ENCODE assay signal across 20 cellular contexts in the genomic region with DNA sequence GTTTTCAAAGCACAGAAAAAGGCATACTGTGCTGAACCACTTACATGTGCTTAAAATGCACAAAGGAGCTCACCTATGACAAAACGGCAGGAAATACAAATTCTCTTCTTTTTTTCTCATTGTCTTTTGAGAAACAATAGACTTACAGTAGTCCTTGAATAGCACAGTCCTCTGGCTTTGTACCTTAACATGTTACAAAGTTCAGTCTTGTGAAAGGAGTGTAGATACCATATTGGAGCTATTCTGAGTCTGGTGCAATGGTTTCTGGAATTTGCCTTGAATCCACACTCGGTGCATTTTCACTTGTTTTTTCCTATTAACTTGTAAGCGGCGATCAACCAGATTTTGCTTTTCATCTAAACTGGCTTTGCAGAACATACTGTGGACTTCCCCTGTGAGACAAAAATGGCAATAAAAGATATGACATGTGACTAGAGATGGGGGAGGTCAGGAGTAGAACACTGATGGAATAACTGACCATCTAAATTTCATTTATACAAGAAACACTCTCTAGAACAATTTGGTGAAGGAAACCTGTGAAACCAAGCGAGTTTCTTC.
DNase-seq lines count a peak whose midpoint lies in the region; ATAC-seq, FAIRE-seq and TF ChIP-seq lines count a peak whose summit lies in the region.
"Had no signal": no experiment of that assay in that cellular context is flagged by ENCODE, and none has a peak within 500 bp of the region (broad histone marks: within the 10 kb centered on the region; RNA-seq: fewer than 3 reads in every experiment).

No MANE protein-coding gene starts in this region.

- POLR2A ChIA-PET in GM12878 (lab: Charles Lee): interaction anchor here (1.0 to 12.0 kb wide), 10 partner anchors 11 to 165 kb away, joined by 3 to 168 read pairs (median 9); a partner anchor contains a TSS
- POLR2A ChIA-PET in naive thymus-derived CD4-positive, alpha-beta T cell (lab: Charles Lee): no interaction called here

- H3K36me3 Mint-ChIP-seq in T-helper 1 cell treated with Interleukin-12 subunit alpha and Interleukin-12 subunit beta and Interleukin-4 antibody, amounts not matched to agents 30 μg/mL and 1 μg/mL, for 36 hours (ENCODE audit: low read depth): peaks cover 18% of the 10 kb centered on the region
- H3K36me3 Mint-ChIP-seq in IgD-negative memory B cell: peaks cover 6% of the 10 kb centered on the region
- peaks cover 0 to 20% (median 4%) of the 10 kb centered on the region in 5 donors for H3K36me3 Mint-ChIP-seq in naive thymus-derived CD4-positive, alpha-beta T cell

- no peaks in the 10 kb centered on the region for H3K27me3 Mint-ChIP-seq in T-helper 1 cell treated with Interleukin-12 subunit alpha and Interleukin-12 subunit beta and Interleukin-4 antibody, amounts not matched to agents 30 μg/mL and 1 μg/mL, for 36 hours (ENCODE audit: low read depth)
- H3K27me3 Mint-ChIP-seq in IgD-negative memory B cell: peaks cover 2% of the 10 kb centered on the region
- no peaks in the 10 kb centered on the region for H3K27me3 Mint-ChIP-seq in naive thymus-derived CD4-positive, alpha-beta T cell

- in situ Hi-C loops in GM12878 (cut with MboI): loop anchor here (5.0 kb wide), 1 partner anchor 93 kb away; no protein-coding TSS in a partner anchor

- TF ChIP-seq POLR2A in GM12878 (IDR thresholded peaks at IDR 0.05; ENCODE audit: low read depth, low read length): no peak

- peak overlapping the region; percentile 54; the same call in 1 of the 2 replicates for H3K4me3 ChIP-seq in GM12878
- no peak overlapping the region for H3K4me3 ChIP-seq in naive thymus-derived CD4-positive, alpha-beta T cell (ENCODE audit: low read length)
- H3K4me3 ChIP-seq: tibial nerve had no signal

- ATAC-seq in GM18511 (IDR thresholded peaks at IDR 0.05; ENCODE audit: unreplicated experiment) (peak; percentile 24), GM12878 (peak; percentile 46)
- no peak for ATAC-seq in naive thymus-derived CD4-positive, alpha-beta T cell
- ATAC-seq: stimulated activated effector memory CD8-positive, alpha-beta T cell treated with anti-CD3 and anti-CD28 coated beads, Interleukin-12 subunit alpha, Interleukin-12 subunit beta, amount 100 ng/mL, for 72 hours had no signal

- RAD21 ChIA-PET in GM12878 (lab: Charles Lee; ENCODE audit: unreplicated experiment): interaction anchor here (1.0 to 14.6 kb wide), 17 partner anchors 7 to 181 kb away, joined by 3 to 215 read pairs (median 9); a partner anchor contains a TSS

- H3K4me1 ChIP-seq in GM12878 (ENCODE audit: control insufficient read depth, insufficient read depth, low read length): peaks cover 71% of the 10 kb centered on the region
- peaks cover 0 to 17% of the 10 kb centered on the region in 2 donors for H3K4me1 ChIP-seq in naive thymus-derived CD4-positive, alpha-beta T cell (ENCODE audit: control insufficient read depth in 2 of 2, insufficient read depth in 2 of 2, low read length in 2 of 2)

- TF ChIP-seq RAD21 in GM12878 (IDR thresholded peaks at IDR 0.05; ENCODE audit: insufficient read depth, low read depth, low read length): no peak

- H3K4me1 Mint-ChIP-seq in T-helper 1 cell treated with Interleukin-12 subunit alpha and Interleukin-12 subunit beta and Interleukin-4 antibody, amounts not matched to agents 30 μg/mL and 1 μg/mL, for 36 hours (ENCODE audit: low read depth): peaks cover 49% of the 10 kb centered on the region
- H3K4me1 Mint-ChIP-seq in IgD-negative memory B cell: peaks cover 60 to 63% (median 61%) of the 10 kb centered on the region in 3 donors
- H3K4me1 Mint-ChIP-seq in naive thymus-derived CD4-positive, alpha-beta T cell: peaks cover 24 to 61% (median 56%) of the 10 kb centered on the region in 7 donors

- intact Hi-C loops in GM12878 (cut with micrococcal nuclease; ENCODE audit: unreplicated experiment): loop anchor here (5.0 to 10.0 kb wide), 2 partner anchors 201 to 352 kb away; a partner anchor contains a TSS
- intact Hi-C loops in naive thymus-derived CD4-positive, alpha-beta T cell (cut with micrococcal nuclease): no loop called here

- SMC1A ChIA-PET in GM12878 (lab: Charles Lee; ENCODE audit: uncharacterized antibody, unreplicated experiment): interaction anchor here (0.7 to 18.9 kb wide), 17 partner anchors 8 to 165 kb away, joined by 3 to 273 read pairs (median 6); a partner anchor contains a TSS

- WGBS in GM12878 (ENCODE audit: insufficient coverage, insufficient replicate concordance, low lambda C conversion rate, missing lambda C conversion rate): under 1% methylated on average over 5 of the region's 5 CpGs

- FAIRE-seq in GM12878 (lab: Jason Lieb, UNC): no peak
- FAIRE-seq: endometrium, RCC 7860 had no signal

- TF ChIP-seq CTCF in GM12878 (IDR thresholded peaks at IDR 0.05 in 2 of 3, conservative IDR thresholded peaks at IDR 0.05 in 1 of 3; ENCODE audit: control insufficient read depth in 2 of 3, extremely low read depth in 1 of 3, insufficient read depth in 1 of 3, low read depth in 3 of 3, low read length in 3 of 3): no peak

- no peaks in the 10 kb centered on the region for H3K36me3 ChIP-seq in GM12878 (ENCODE audit: control insufficient read depth in 2 of 2, insufficient read depth in 2 of 2, low read length in 1 of 2)
- H3K36me3 ChIP-seq in naive thymus-derived CD4-positive, alpha-beta T cell (ENCODE audit: control insufficient read depth in 2 of 3, insufficient read depth in 3 of 3, low read length in 3 of 3): no peaks in the 10 kb centered on the region

- no peak for DNase-seq in T-helper 1 cell
- no peak for DNase-seq in GM12878 (ENCODE audit: low read depth, low spot score)
- no peak for DNase-seq in NCI-H446 treated with DMSO at 0.1 percent for 48 hours (lab: John Stamatoyannopoulos, UW)
- DNase-seq in COLO668 (lab: John Stamatoyannopoulos, UW; ENCODE audit: unreplicated experiment): no peak
- DNase-seq in naive thymus-derived CD4-positive, alpha-beta T cell: no peak
- DNase-seq: 8988T; activated naive CD4-positive, alpha-beta T cell treated with anti-CD3 and anti-CD28 coated beads for 36 hours; C1 segment of cervical spinal cord; HFFc6; hippocampal formation; IMR-90; SK-N-SH; stimulated activated CD4-positive, alpha-beta T cell treated with anti-CD3 and anti-CD28 coated beads, Interleukin-12 subunit alpha, Interleukin-12 subunit beta, amount 100 ng/mL, for 4 hours had no signal

- no peaks in the 10 kb centered on the region for H3K9me3 Mint-ChIP-seq in T-helper 1 cell treated with Interleukin-12 subunit alpha and Interleukin-12 subunit beta and Interleukin-4 antibody, amounts not matched to agents 30 μg/mL and 1 μg/mL, for 36 hours
- no peaks in the 10 kb centered on the region for H3K9me3 Mint-ChIP-seq in IgD-negative memory B cell
- no peaks in the 10 kb centered on the region for H3K9me3 Mint-ChIP-seq in naive thymus-derived CD4-positive, alpha-beta T cell
- H3K9me3 Mint-ChIP-seq: HFFc6; stimulated activated effector memory CD8-positive, alpha-beta T cell treated with anti-CD3 and anti-CD28 coated beads, Interleukin-12 subunit alpha, Interleukin-12 subunit beta, amount 100 ng/mL, for 72 hours had no signal

- no peak overlapping the region for H3K4me3 Mint-ChIP-seq in T-helper 1 cell treated with Interleukin-12 subunit alpha and Interleukin-12 subunit beta and Interleukin-4 antibody, amounts not matched to agents 30 μg/mL and 1 μg/mL, for 36 hours
- H3K4me3 Mint-ChIP-seq in IgD-negative memory B cell: peak overlapping the region; percentile 83 to 94 (median 91)
- peak overlapping the region in 1 of 10 donors; percentile 6 for H3K4me3 Mint-ChIP-seq in naive thymus-derived CD4-positive, alpha-beta T cell
- H3K4me3 Mint-ChIP-seq: activated naive CD4-positive, alpha-beta T cell treated with anti-CD3 and anti-CD28 coated beads for 36 hours; HFFc6; stimulated activated effector memory CD8-positive, alpha-beta T cell treated with anti-CD3 and anti-CD28 coated beads, Interleukin-12 subunit alpha, Interleukin-12 subunit beta, amount 100 ng/mL, for 72 hours had no signal

- H3K79me2 ChIP-seq in GM12878 (ENCODE audit: control insufficient read depth, insufficient read depth, low read length): peaks cover 25% of the 10 kb centered on the region

- H4K20me1 ChIP-seq in GM12878 (ENCODE audit: control insufficient read depth, insufficient read depth): no peaks in the 10 kb centered on the region

- TF ChIP-seq EP300 in GM12878 (IDR thresholded peaks at IDR 0.05; ENCODE audit: borderline replicate concordance in 1 of 2, control insufficient read depth in 1 of 2, low read depth in 2 of 2, low read length in 2 of 2): no peak

- H3K4me2 ChIP-seq in GM12878 (ENCODE audit: control insufficient read depth, insufficient read depth): peak overlapping the region; percentile 32
- H3K4me2 ChIP-seq: SK-N-SH had no signal

- CTCF ChIA-PET in GM12878 (lab: Yijun Ruan, JAX): interaction anchor here (1.4 to 11.3 kb wide), 6 partner anchors 11 to 165 kb away, joined by 3 to 110 read pairs (median 32); a partner anchor contains a TSS
- CTCF ChIA-PET in naive thymus-derived CD4-positive, alpha-beta T cell (lab: Charles Lee): no interaction called here

- H2AFZ ChIP-seq in GM12878 (ENCODE audit: control insufficient read depth, low read depth, low read length): no peak overlapping the region

- H3K9ac ChIP-seq in GM12878 (ENCODE audit: control insufficient read depth, insufficient read depth, low read length): peak overlapping the region; percentile 45
- H3K9ac ChIP-seq: SK-N-SH had no signal

- no TSS peak for BruUV-seq in GM12878 (replicated peaks; lab: Mats Ljungman, UMichigan)

- no peaks in the 10 kb centered on the region for H3K27me3 ChIP-seq in GM12878 (replicated peaks in 1 of 2; ENCODE audit: control insufficient read depth in 2 of 2, insufficient read depth in 2 of 2, low read length in 1 of 2)
- H3K27me3 ChIP-seq in naive thymus-derived CD4-positive, alpha-beta T cell (ENCODE audit: control insufficient read depth in 2 of 2, insufficient read depth in 2 of 2, low read length in 2 of 2): no peaks in the 10 kb centered on the region
- H3K27me3 ChIP-seq: tibial nerve had no signal

- H3K27ac Mint-ChIP-seq in T-helper 1 cell treated with Interleukin-12 subunit alpha and Interleukin-12 subunit beta and Interleukin-4 antibody, amounts not matched to agents 30 μg/mL and 1 μg/mL, for 36 hours: peak overlapping the region; percentile 24
- H3K27ac Mint-ChIP-seq in IgD-negative memory B cell: peak overlapping the region; percentile 93 to 97 (median 96)
- no peak overlapping the region for H3K27ac Mint-ChIP-seq in naive thymus-derived CD4-positive, alpha-beta T cell
- H3K27ac Mint-ChIP-seq: activated naive CD4-positive, alpha-beta T cell treated with anti-CD3 and anti-CD28 coated beads for 36 hours; HFFc6; stimulated activated effector memory CD8-positive, alpha-beta T cell treated with anti-CD3 and anti-CD28 coated beads, Interleukin-12 subunit alpha, Interleukin-12 subunit beta, amount 100 ng/mL, for 72 hours had no signal

- H3K9me3 ChIP-seq in GM12878 (replicated peaks; ENCODE audit: control insufficient read depth, insufficient read depth, low read length): no peaks in the 10 kb centered on the region
- H3K9me3 ChIP-seq in naive thymus-derived CD4-positive, alpha-beta T cell (ENCODE audit: control insufficient read depth in 2 of 3, low read length in 3 of 3): no peaks in the 10 kb centered on the region
- H3K9me3 ChIP-seq: SK-N-SH, tibial nerve had no signal

- H3K27ac ChIP-seq in GM12878 (ENCODE audit: control insufficient read depth, insufficient read depth): peak overlapping the region; percentile 100
- no peak overlapping the region for H3K27ac ChIP-seq in naive thymus-derived CD4-positive, alpha-beta T cell (ENCODE audit: low read depth, low read length)
- H3K27ac ChIP-seq: tibial nerve had no signal

Comparison
In these comparisons a context has a peak if more than half of its experiments do, and no peak if none do; other contexts are left out.
1. H3K27ac Mint-ChIP-seq: peak in T-helper 1 cell treated with Interleukin-12 subunit alpha and Interleukin-12 subunit beta and Interleukin-4 antibody, amounts not matched to agents 30 μg/mL and 1 μg/mL, for 36 hours (single experiment) and IgD-negative memory B cell (3 of 3); none in naive thymus-derived CD4-positive, alpha-beta T cell (0 of 9).